Comparison of ENCODE assay signal across 20 cellular contexts in genomic region chr20:54456423-54456822, GRCh38.
DNase-seq lines count a peak whose midpoint lies in the region; ATAC-seq, FAIRE-seq and TF ChIP-seq lines count a peak whose summit lies in the region.
"Had no signal": no experiment of that assay in that cellular context is flagged by ENCODE, and none has a peak within 500 bp of the region (broad histone marks: within the 10 kb centered on the region; RNA-seq: fewer than 3 reads in every experiment).

No MANE protein-coding gene starts in this region.

- no peak for TF ChIP-seq CTCF in 22Rv1 (IDR thresholded peaks at IDR 0.05)
- TF ChIP-seq CTCF in VCaP (conservative IDR thresholded peaks at IDR 0.05): no peak

- H3K27ac ChIP-seq in 22Rv1 (peak overlapping the region; percentile 23; the same call in 1 of the 2 replicates), VCaP (peak overlapping the region; percentile 4; the same call in 1 of the 2 replicates)
- H3K27ac ChIP-seq: A549, C4-2B had no signal

- no peak for ATAC-seq in GM19397 (IDR thresholded peaks at IDR 0.05; ENCODE audit: unreplicated experiment)
- ATAC-seq: A549, GM23338, HepG2 had no signal

- no peak for DNase-seq in HTR-8/SVneo (ENCODE audit: insufficient read length, low spot score)
- DNase-seq in NCI-H1417 treated with DMSO at 0.1 percent for 48 hours (lab: John Stamatoyannopoulos, UW): peak; percentile 24
- DNase-seq in SW480 (ENCODE audit: low spot score): no peak
- no peak for DNase-seq in HK-2 (ENCODE audit: unreplicated experiment)
- DNase-seq: AML-193; CD4-positive, alpha-beta T cell; DMS153; DMS79; GDM1; HCEC 1CT had no signal

- FAIRE-seq in HTR-8/SVneo (lab: Jason Lieb, UNC): peak; percentile 23
- FAIRE-seq: A549, GM12892, GM18507, H54 had no signal
